11 cellular contexts compared by ENCODE assay signal in the genomic region with DNA sequence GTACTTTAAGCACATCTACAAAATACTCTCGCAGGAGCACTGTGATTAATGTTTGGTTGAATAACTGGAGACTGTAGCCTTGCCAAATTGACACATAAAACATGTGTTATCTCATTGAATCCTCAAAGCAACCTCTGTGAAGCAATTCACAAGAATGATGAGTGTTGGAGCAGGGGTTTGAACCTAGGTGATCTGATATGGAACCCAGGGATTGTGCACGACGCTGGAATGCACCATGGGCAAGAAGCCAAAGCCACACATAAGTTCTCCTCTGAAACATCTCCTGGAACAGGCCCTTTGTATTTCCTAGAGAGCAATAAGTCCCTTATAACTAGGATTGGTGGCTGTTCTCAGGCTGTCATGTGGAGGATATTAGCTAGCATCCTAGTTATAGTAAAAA.
A peak's percentile ranks its signal among the peaks of the same experiment; 100 is the strongest.
DNase-seq lines count a peak whose midpoint lies in the region; ATAC-seq, FAIRE-seq and TF ChIP-seq lines count a peak whose summit lies in the region.
"Had no signal": no experiment of that assay in that cellular context is flagged by ENCODE, and none has a peak within 500 bp of the region (broad histone marks: within the 10 kb centered on the region; RNA-seq: fewer than 3 reads in every experiment).

No MANE protein-coding gene starts in this region.

- CTCF ChIA-PET in AG04450 (lab: Charles Lee) (interaction anchor here (2.7 kb wide), 1 partner anchor 154 kb away, joined by 8 read pairs; no protein-coding TSS in a partner anchor), HEK293 (lab: Yijun Ruan, JAX) (interaction anchor here (0.5 kb wide), 1 partner anchor 37 kb away, joined by 3 read pairs; no protein-coding TSS in a partner anchor)

- H3K4me1 ChIP-seq in HEK293 (ENCODE audit: control insufficient read depth, insufficient read depth, low read length) (peaks cover 7% of the 10 kb centered on the region), kidney (ENCODE audit: control insufficient read depth in 1 of 2, insufficient read depth in 1 of 2, low read depth in 1 of 2, low read length in 2 of 2) (peaks cover 7 to 19% of the 10 kb centered on the region in 2 donors), aorta (ENCODE audit: control insufficient read depth in 1 of 2, insufficient read depth in 2 of 2, low read length in 2 of 2) (peaks cover 0 to 2% of the 10 kb centered on the region in 2 donors)
- H3K4me1 ChIP-seq: prostate gland had no signal

- peak; percentile 23 for DNase-seq in AG04450 (ENCODE audit: low read depth, low spot score)
- no peak for DNase-seq in activated T-helper 2 cell treated with anti-CD3 and anti-CD28 coated beads, Interferon-gamma antibody, Interleukin-2, Interleukin-4, amounts not matched to agents 10 μg/mL and 5 μg/mL and 100 μg/mL, durations not matched to agents 14 hours and 24 hours and 36 hours (ENCODE audit: low spot score)
- DNase-seq in kidney = no peak
- no peak for DNase-seq in posterior cingulate gyrus
- no peak for DNase-seq in left colon
- DNase-seq in aorta = no peak
- DNase-seq in amygdala (lab: John Stamatoyannopoulos, UW) = no peak
- DNase-seq: CD4-positive, alpha-beta T cell had no signal

- peaks cover 19% of the 10 kb centered on the region for H3K4me1 Mint-ChIP-seq in activated T-helper 2 cell treated with anti-CD3 and anti-CD28 coated beads, Interferon-gamma antibody, Interleukin-2, Interleukin-4, amounts not matched to agents 10 μg/mL and 5 μg/mL and 100 μg/mL, durations not matched to agents 14 hours and 24 hours and 36 hours (ENCODE audit: low read depth)

- H3K9ac ChIP-seq in kidney (ENCODE audit: low read length in 2 of 2) = peak overlapping the region in 1 of 2 donors; percentile 8

- TF ChIP-seq CTCF in AG04450 (IDR thresholded peaks at IDR 0.05; ENCODE audit: low read depth, low read length) (no peak), HEK293 (tag by site-specific recombination; IDR thresholded peaks at IDR 0.05) (no peak), kidney (IDR thresholded peaks at IDR 0.05; ENCODE audit: borderline replicate concordance, extremely low read depth, insufficient read depth) (no peak)

- intact Hi-C loops in activated T-helper 2 cell treated with anti-CD3 and anti-CD28 coated beads, Interferon-gamma antibody, Interleukin-2, Interleukin-4, amounts not matched to agents 10 μg/mL and 5 μg/mL and 100 μg/mL, durations not matched to agents 14 hours and 24 hours and 36 hours (cut with micrococcal nuclease) = loop anchor here (2.0 to 10.0 kb wide), 3 partner anchors 127 to 687 kb away; partner anchors contain the start of gene EDEM3
- intact Hi-C loops in kidney (cut with DNase I) (no loop called here), posterior cingulate gyrus (cut with DNase I) (no loop called here), left colon (cut with DNase I, micrococcal nuclease) (no loop called here), aorta (cut with DNase I) (no loop called here)

- H3K27me3 ChIP-seq in AG04450 (ENCODE audit: control insufficient read depth, insufficient read depth, low read length) (peaks cover 2% of the 10 kb centered on the region), aorta (ENCODE audit: control insufficient read depth in 1 of 2, insufficient read depth in 2 of 2, low read length in 1 of 2) (no peaks in the 10 kb centered on the region)

- no peak overlapping the region for H3K4me3 ChIP-seq in AG04450 (ENCODE audit: low read depth, low read length)
- H3K4me3 ChIP-seq in HEK293 (ENCODE audit: low read depth, low read length) = no peak overlapping the region
- H3K4me3 ChIP-seq in kidney (ENCODE audit: low read length in 2 of 2) = no peak overlapping the region
- no peak overlapping the region for H3K4me3 ChIP-seq in aorta (ENCODE audit: low read length in 2 of 2)
- H3K4me3 ChIP-seq: prostate gland had no signal

- no peaks in the 10 kb centered on the region for H3K27me3 Mint-ChIP-seq in activated T-helper 2 cell treated with anti-CD3 and anti-CD28 coated beads, Interferon-gamma antibody, Interleukin-2, Interleukin-4, amounts not matched to agents 10 μg/mL and 5 μg/mL and 100 μg/mL, durations not matched to agents 14 hours and 24 hours and 36 hours (ENCODE audit: low read depth)
- H3K27me3 Mint-ChIP-seq: CD4-positive, alpha-beta T cell had no signal

- ATAC-seq in left colon (no peak), aorta (ENCODE audit: low FRiP score) (no peak)

- H3K27ac ChIP-seq in AG04450 (ENCODE audit: low read depth, low read length) (no peak overlapping the region), HEK293 (ENCODE audit: extremely low read depth, low read depth, low read length) (no peak overlapping the region), kidney (ENCODE audit: low read depth in 2 of 2, low read length in 2 of 2) (peak overlapping the region; percentile 58 to 87), aorta (ENCODE audit: low read depth in 1 of 2, low read length in 2 of 2) (no peak overlapping the region)
- H3K27ac ChIP-seq: prostate gland had no signal

- FAIRE-seq in kidney (lab: Jason Lieb, UNC) = no peak
- FAIRE-seq: islet of Langerhans had no signal

- H3K36me3 ChIP-seq in HEK293 (ENCODE audit: control insufficient read depth in 2 of 2, insufficient read depth in 1 of 2, low read length in 2 of 2) (no peaks in the 10 kb centered on the region), kidney (ENCODE audit: control insufficient read depth in 1 of 2, insufficient read depth in 2 of 2, low read length in 2 of 2) (no peaks in the 10 kb centered on the region), aorta (ENCODE audit: control insufficient read depth in 1 of 2, insufficient read depth in 2 of 2, low read length in 1 of 2) (no peaks in the 10 kb centered on the region)
- H3K36me3 ChIP-seq: prostate gland had no signal

- H3K9me3 ChIP-seq in AG04450 (ENCODE audit: control insufficient read depth, insufficient read depth, low read length) (no peaks in the 10 kb centered on the region), HEK293 (ENCODE audit: control insufficient read depth, insufficient read depth, low read depth, low read length) (no peaks in the 10 kb centered on the region), kidney (ENCODE audit: control insufficient read depth in 1 of 2, low read length in 2 of 2) (no peaks in the 10 kb centered on the region), aorta (ENCODE audit: control insufficient read depth, low read length) (no peaks in the 10 kb centered on the region)
- H3K9me3 ChIP-seq: prostate gland had no signal

- H3K9me3 Mint-ChIP-seq in activated T-helper 2 cell treated with anti-CD3 and anti-CD28 coated beads, Interferon-gamma antibody, Interleukin-2, Interleukin-4, amounts not matched to agents 10 μg/mL and 5 μg/mL and 100 μg/mL, durations not matched to agents 14 hours and 24 hours and 36 hours = peaks cover 1% of the 10 kb centered on the region
- H3K9me3 Mint-ChIP-seq: CD4-positive, alpha-beta T cell had no signal

- WGBS in aorta, 2 donors = 11 to 22% methylated on average over 3 of the region's 3 CpGs

- POLR2A ChIA-PET in AG04450 (lab: Yijun Ruan, JAX) = interaction anchor here (1.0 kb wide), 1 partner anchor 205 kb away, joined by 3 read pairs; no protein-coding TSS in a partner anchor
- POLR2A ChIA-PET in HEK293 (lab: Yijun Ruan, JAX) = no interaction called here

- H3K36me3 Mint-ChIP-seq in activated T-helper 2 cell treated with anti-CD3 and anti-CD28 coated beads, Interferon-gamma antibody, Interleukin-2, Interleukin-4, amounts not matched to agents 10 μg/mL and 5 μg/mL and 100 μg/mL, durations not matched to agents 14 hours and 24 hours and 36 hours (ENCODE audit: low read depth) = peaks cover 3% of the 10 kb centered on the region

- H3K4me3 Mint-ChIP-seq in activated T-helper 2 cell treated with anti-CD3 and anti-CD28 coated beads, Interferon-gamma antibody, Interleukin-2, Interleukin-4, amounts not matched to agents 10 μg/mL and 5 μg/mL and 100 μg/mL, durations not matched to agents 14 hours and 24 hours and 36 hours (ENCODE audit: low read depth) = no peak overlapping the region
- H3K4me3 Mint-ChIP-seq: CD4-positive, alpha-beta T cell had no signal

- H3K27ac Mint-ChIP-seq in activated T-helper 2 cell treated with anti-CD3 and anti-CD28 coated beads, Interferon-gamma antibody, Interleukin-2, Interleukin-4, amounts not matched to agents 10 μg/mL and 5 μg/mL and 100 μg/mL, durations not matched to agents 14 hours and 24 hours and 36 hours = peak overlapping the region; percentile 84
- H3K27ac Mint-ChIP-seq: CD4-positive, alpha-beta T cell had no signal

TF ChIP-seq in HEK293, 187 proteins besides CTCF, POLR2A, EP300 and RAD21 (continues in another document):
- TF ChIP-seq ZNF629 (tag by site-specific recombination; IDR thresholded peaks at IDR 0.05) (peak; percentile 55), ZNF692 (tag by site-specific recombination; IDR thresholded peaks at IDR 0.05) (0 out of 2 replicates have a peak, but pooled peaks have one; percentile 28), ELK4 (IDR thresholded peaks at IDR 0.05; ENCODE audit: borderline replicate concordance, low read depth, low read length) (no peak), SETDB1 (IDR thresholded peaks at IDR 0.05; ENCODE audit: insufficient read length, low read length) (no peak), GFI1B (tag by site-specific recombination; IDR thresholded peaks at IDR 0.05) (0 out of 2 replicates have a peak, but pooled peaks have one; percentile 12)

Comparison
In these comparisons a context has a peak if more than half of its experiments do, and no peak if none do; other contexts are left out.
1. H3K27ac ChIP-seq: peak in kidney (2 of 2); none in AG04450 (single experiment), HEK293 (single experiment) and aorta (0 of 2).